In the genomic region with DNA sequence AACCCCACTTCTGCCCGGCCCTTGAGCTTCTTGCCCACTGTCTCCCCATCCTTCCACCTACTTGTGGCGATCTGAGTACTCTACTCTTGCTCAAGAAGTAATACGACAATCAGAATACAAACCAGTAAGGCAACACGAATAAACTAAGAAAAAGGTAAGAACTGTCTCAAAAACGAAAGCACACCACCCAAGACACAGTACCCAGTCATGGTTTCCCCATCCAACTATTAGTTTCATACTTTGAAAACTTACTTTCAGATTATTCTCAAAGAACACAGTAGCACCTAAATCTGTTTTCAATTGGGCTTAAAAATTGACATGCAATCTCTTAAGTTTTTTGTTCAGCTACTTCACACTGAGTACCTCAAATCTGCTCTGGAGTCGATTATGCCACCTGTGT, we compare ENCODE assay signal across 1 cellular context.
TF ChIP-seq lines count a peak whose summit lies in the region.

No MANE protein-coding gene starts in this region.

TF ChIP-seq in GM12878, 131 proteins besides CTCF, POLR2A, EP300 and RAD21:
- no peak for TF ChIP-seq MAX (IDR thresholded peaks at IDR 0.05; ENCODE audit: low read depth, low read length)
- TF ChIP-seq RELB (IDR thresholded peaks at IDR 0.05; ENCODE audit: low read depth): no peak
- no peak for TF ChIP-seq MYB (IDR thresholded peaks at IDR 0.05; ENCODE audit: borderline replicate concordance, low read depth, low read length)
- TF ChIP-seq RFX5 (IDR thresholded peaks at IDR 0.05; ENCODE audit: low read depth, low read length): no peak
- no peak for TF ChIP-seq MYC (IDR thresholded peaks at IDR 0.05; ENCODE audit: insufficient read depth, insufficient read length, insufficient replicate concordance, low read length, severe bottlenecking)
- TF ChIP-seq FOXK2 (IDR thresholded peaks at IDR 0.05): no peak
- no peak for TF ChIP-seq SIX5 (IDR thresholded peaks at IDR 0.05; ENCODE audit: low read depth, low read length, severe bottlenecking)
- TF ChIP-seq HSF1 (IDR thresholded peaks at IDR 0.05; ENCODE audit: low read depth, low read length): no peak
- no peak for TF ChIP-seq PAX5 (IDR thresholded peaks at IDR 0.05; ENCODE audit: borderline replicate concordance, low read depth, low read length)
